8 cellular contexts compared by ENCODE assay signal in genomic region chr9:129482521-129483466, GRCh38.
DNase-seq lines count a peak whose midpoint lies in the region; ATAC-seq and TF ChIP-seq lines count a peak whose summit lies in the region.

No MANE protein-coding gene starts in this region.

- H3K4me3 ChIP-seq in cardiac muscle cell (peak overlapping the region; percentile 26), neutrophil (ENCODE audit: low read depth in 1 of 2, low read length in 1 of 2) (peak overlapping the region; percentile 56 to 71)

- no peaks in the 10 kb centered on the region for H3K9me3 ChIP-seq in cardiac muscle cell (ENCODE audit: low read depth)
- H3K9me3 ChIP-seq in neutrophil = no peaks in the 10 kb centered on the region

- H3K27me3 ChIP-seq in cardiac muscle cell = no peaks in the 10 kb centered on the region
- peaks cover 35% of the 10 kb centered on the region for H3K27me3 ChIP-seq in neutrophil

- H3K4me1 ChIP-seq in cardiac muscle cell (ENCODE audit: low read depth) (peaks cover 45% of the 10 kb centered on the region), neutrophil (ENCODE audit: control insufficient read depth in 1 of 2, insufficient read depth in 1 of 2, low read depth in 1 of 2, low read length in 1 of 2) (peaks cover 25 to 30% of the 10 kb centered on the region in 2 experiments)

- peak overlapping the region; percentile 99 for H3K27ac ChIP-seq in cardiac muscle cell
- peak overlapping the region; percentile 78 for H3K27ac ChIP-seq in neutrophil

- no peaks in the 10 kb centered on the region for H3K9me3 Mint-ChIP-seq in activated CD4-positive, alpha-beta T cell treated with anti-CD3 and anti-CD28 coated beads for 36 hours (ENCODE audit: low read depth)

- no peaks in the 10 kb centered on the region for H3K27me3 Mint-ChIP-seq in activated CD4-positive, alpha-beta T cell treated with anti-CD3 and anti-CD28 coated beads for 36 hours

- H3K4me3 Mint-ChIP-seq in activated CD4-positive, alpha-beta T cell treated with anti-CD3 and anti-CD28 coated beads for 36 hours = peak overlapping the region; percentile 60

- CTCF ChIA-PET in activated CD4-positive, alpha-beta T cell treated with anti-CD3 and anti-CD28 coated beads for 36 hours (lab: Charles Lee) = interaction anchor here (0.9 kb wide), 1 partner anchor 23 kb away, joined by 5 read pairs; no protein-coding TSS in a partner anchor

- peak overlapping the region; percentile 47 for H3K27ac Mint-ChIP-seq in activated CD4-positive, alpha-beta T cell treated with anti-CD3 and anti-CD28 coated beads for 36 hours

- H3K4me1 Mint-ChIP-seq in activated CD4-positive, alpha-beta T cell treated with anti-CD3 and anti-CD28 coated beads for 36 hours = peaks cover 43% of the 10 kb centered on the region

- POLR2A ChIA-PET in activated CD4-positive, alpha-beta T cell treated with anti-CD3 and anti-CD28 coated beads for 36 hours (lab: Charles Lee) = interaction anchor here (1.3 to 1.5 kb wide), 2 partner anchors 14 to 23 kb away, joined by 3 to 5 read pairs; no protein-coding TSS in a partner anchor

- ATAC-seq in activated CD4-positive, alpha-beta T cell treated with anti-CD3 and anti-CD28 coated beads for 36 hours = no peak
- ATAC-seq in HG02571 (IDR thresholded peaks at IDR 0.05; ENCODE audit: unreplicated experiment) (no peak), HG03045 (IDR thresholded peaks at IDR 0.05; ENCODE audit: unreplicated experiment) (no peak)

- intact Hi-C loops in activated CD4-positive, alpha-beta T cell treated with anti-CD3 and anti-CD28 coated beads for 36 hours (cut with DNase I, micrococcal nuclease) = loop anchor here (1.0 to 10.0 kb wide), 2 partner anchors 22 to 308 kb away; partner anchors contain the start of gene IER5L (in 1 of the 2)

- DNase-seq in activated CD4-positive, alpha-beta T cell treated with anti-CD3 and anti-CD28 coated beads for 36 hours = peak; percentile 51
- DNase-seq in activated CD4-positive, alpha-beta T cell treated with anti-CD3 and anti-CD28 coated beads for 1 hour = no peak
- DNase-seq in NCI-H748 treated with DMSO at 0.1 percent for 48 hours (lab: John Stamatoyannopoulos, UW) (peak; percentile 36), amniotic epithelial cell (ENCODE audit: low read depth) (peak; percentile 87), cardiac muscle cell (ENCODE audit: low read depth in 1 of 2, low spot score in 1 of 2) (peak; percentile 91 to 95)

- TF ChIP-seq CTCF in cardiac muscle cell (IDR thresholded peaks at IDR 0.05; ENCODE audit: low read depth, low read length) (no peak), neutrophil (IDR thresholded peaks at IDR 0.05) (peak; percentile 21)

- no peaks in the 10 kb centered on the region for H3K36me3 Mint-ChIP-seq in activated CD4-positive, alpha-beta T cell treated with anti-CD3 and anti-CD28 coated beads for 36 hours (ENCODE audit: low read depth)

- no peaks in the 10 kb centered on the region for H3K36me3 ChIP-seq in cardiac muscle cell
- H3K36me3 ChIP-seq in neutrophil = no peaks in the 10 kb centered on the region
